ENCODE assay signal across 25 cellular contexts in the genomic region with DNA sequence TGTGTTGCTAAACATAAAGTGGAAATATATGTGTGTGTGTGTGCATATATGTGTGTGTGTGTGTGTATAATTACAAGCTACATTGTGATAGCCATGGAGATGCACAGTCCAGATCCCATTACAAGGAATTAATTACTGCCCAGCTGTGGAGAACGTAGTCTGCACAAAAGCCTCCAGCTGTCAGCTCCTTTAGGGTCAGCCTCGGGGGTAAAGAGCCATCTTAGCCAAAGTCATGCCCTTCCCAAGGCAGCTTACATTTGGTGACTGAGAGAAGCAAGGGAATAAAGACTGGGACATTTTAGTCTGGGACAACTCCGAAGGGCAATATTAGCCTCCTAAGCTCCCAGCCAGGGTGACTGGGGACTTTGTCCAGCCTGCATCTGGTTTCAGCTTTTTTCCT. TPM values are rescaled to one million over a fixed set of nuclear protein-coding genes. Genes with fewer than 3 reads are reported as not detected.
DNase-seq lines count a peak whose midpoint lies in the region; ATAC-seq, FAIRE-seq and TF ChIP-seq lines count a peak whose summit lies in the region.
"Had no signal": no experiment of that assay in that cellular context is flagged by ENCODE, and none has a peak within 500 bp of the region (broad histone marks: within the 10 kb centered on the region; RNA-seq: fewer than 3 reads in every experiment).

No MANE protein-coding gene starts in this region.

- in situ Hi-C loops in GM12878 (cut with MboI): no loop called here

- H3K9me3 ChIP-seq in GM12878 (replicated peaks; ENCODE audit: control insufficient read depth, insufficient read depth, low read length): no peaks in the 10 kb centered on the region; the same call in 2 of the 3 replicates
- H3K9me3 ChIP-seq in smooth muscle cell (replicated peaks; ENCODE audit: low read depth): no peaks in the 10 kb centered on the region
- H3K9me3 ChIP-seq: breast epithelium, lower lobe of right lung, mucosa of descending colon, right atrium auricular region, spleen, upper lobe of left lung had no signal

- H3K79me2 ChIP-seq in GM12878 (ENCODE audit: control insufficient read depth, insufficient read depth, low read length): peaks cover 68% of the 10 kb centered on the region
- H3K79me2 ChIP-seq in smooth muscle cell (ENCODE audit: low read depth): peaks cover 63% of the 10 kb centered on the region

- H3K36me3 ChIP-seq in GM12878 (ENCODE audit: control insufficient read depth in 2 of 2, insufficient read depth in 2 of 2, low read length in 1 of 2): no peaks in the 10 kb centered on the region
- H3K36me3 ChIP-seq in smooth muscle cell (ENCODE audit: low read depth): no peaks in the 10 kb centered on the region
- H3K36me3 ChIP-seq: breast epithelium, lower lobe of right lung, right atrium auricular region, spleen, upper lobe of left lung had no signal

- H3K4me2 ChIP-seq in GM12878 (ENCODE audit: control insufficient read depth, insufficient read depth): peak overlapping the region; percentile 51; the same call in 1 of the 2 replicates
- H3K4me2 ChIP-seq in smooth muscle cell: peak overlapping the region; percentile 4

- TF ChIP-seq CTCF in GM12878 (IDR thresholded peaks at IDR 0.05 in 2 of 3, conservative IDR thresholded peaks at IDR 0.05 in 1 of 3; ENCODE audit: control insufficient read depth in 2 of 3, extremely low read depth in 1 of 3, insufficient read depth in 1 of 3, low read depth in 3 of 3, low read length in 3 of 3) (no peak), smooth muscle cell (IDR thresholded peaks at IDR 0.05; ENCODE audit: borderline replicate concordance, insufficient read depth, poor library complexity, severe bottlenecking) (no peak)

- TF ChIP-seq RAD21 in GM12878 (IDR thresholded peaks at IDR 0.05; ENCODE audit: insufficient read depth, low read depth, low read length): no peak

- 24% methylated on average over 3 of the region's 3 CpGs for WGBS in GM12878 (ENCODE audit: insufficient coverage, insufficient replicate concordance, low lambda C conversion rate, missing lambda C conversion rate)
- WGBS in smooth muscle cell (ENCODE audit: low lambda C conversion rate): 58% methylated on average over 3 of the region's 3 CpGs

- H2AFZ ChIP-seq in GM12878 (ENCODE audit: control insufficient read depth, low read depth, low read length) (no peak overlapping the region), smooth muscle cell (ENCODE audit: low read depth) (no peak overlapping the region)
- H2AFZ ChIP-seq: GM23248 had no signal

- intact Hi-C loops in GM12878 (cut with micrococcal nuclease; ENCODE audit: unreplicated experiment): loop anchor here (1.0 kb wide), 1 partner anchor 21 kb away; no protein-coding TSS in a partner anchor

- BruUV-seq in GM12878 (replicated peaks; lab: Mats Ljungman, UMichigan): no TSS peak

- POLR2A ChIA-PET in GM12878 (lab: Charles Lee): interaction anchor here (1.1 to 8.7 kb wide), 7 partner anchors 10 to 43 kb away, joined by 3 to 165 read pairs (median 5); a partner anchor contains a TSS

- no peaks in the 10 kb centered on the region for H3K27me3 ChIP-seq in GM12878 (replicated peaks in 1 of 2; ENCODE audit: control insufficient read depth in 2 of 2, insufficient read depth in 2 of 2, low read length in 1 of 2)
- H3K27me3 ChIP-seq in smooth muscle cell (ENCODE audit: low read depth): no peaks in the 10 kb centered on the region
- H3K27me3 ChIP-seq: breast epithelium, right atrium auricular region, upper lobe of left lung had no signal

- no peaks in the 10 kb centered on the region for H3F3A ChIP-seq in smooth muscle cell (ENCODE audit: low read depth)

- DNase-seq in NCI-H1417 (lab: John Stamatoyannopoulos, UW) (peak in 2 of 3 experiments; percentile 36 to 66), NCI-H1417 treated with DMSO at 0.1 percent for 48 hours (lab: John Stamatoyannopoulos, UW) (no peak), NCI-H2227 treated with DMSO at 0.1 percent for 48 hours (lab: John Stamatoyannopoulos, UW) (peak; percentile 21), GM12878 (ENCODE audit: low read depth, low spot score) (no peak), smooth muscle cell (lab: John Stamatoyannopoulos, UW; ENCODE audit: unreplicated experiment) (no peak), AG08396 (ENCODE audit: low spot score) (no peak)
- no peak for DNase-seq in activated naive CD4-positive, alpha-beta T cell treated with anti-CD3 and anti-CD28 coated beads, Interleukin-2, amount 50 U/mL, for 16 hours
- DNase-seq: activated CD8-positive, alpha-beta T cell treated with anti-CD3 and anti-CD28 coated beads for 36 hours; CD4-positive, alpha-beta T cell; GM23248; kidney glomerular epithelial cell; lower lobe of right lung; mucosa of descending colon; NCI-H1092; NCI-H2029; spleen; stimulated activated CD4-positive, alpha-beta T cell treated with anti-CD3 and anti-CD28 coated beads, Interleukin-2, amount 100 ng/mL, for 48 hours; upper lobe of left lung had no signal

- FAIRE-seq in GM12878 (lab: Jason Lieb, UNC): no peak

- H3K4me3 ChIP-seq in GM12878 (peak overlapping the region; percentile 76; the same call in 1 of the 2 replicates), smooth muscle cell (no peak overlapping the region)
- H3K4me3 ChIP-seq: breast epithelium, GM23248, lower lobe of right lung, mucosa of descending colon, right atrium auricular region, spleen, upper lobe of left lung had no signal

- no peaks in the 10 kb centered on the region for H3K4me1 ChIP-seq in GM12878 (ENCODE audit: control insufficient read depth, insufficient read depth, low read length)
- peaks cover 47% of the 10 kb centered on the region for H3K4me1 ChIP-seq in smooth muscle cell (ENCODE audit: low read depth)
- H3K4me1 ChIP-seq: breast epithelium, right atrium auricular region had no signal

- RAD21 ChIA-PET in GM12878 (lab: Charles Lee; ENCODE audit: unreplicated experiment): interaction anchor here (0.8 to 6.0 kb wide), 9 partner anchors 9 to 279 kb away, joined by 3 to 176 read pairs (median 5); a partner anchor contains a TSS

- TF ChIP-seq EP300 in GM12878 (IDR thresholded peaks at IDR 0.05; ENCODE audit: borderline replicate concordance in 1 of 2, control insufficient read depth in 1 of 2, low read depth in 2 of 2, low read length in 2 of 2): no peak

- ATAC-seq in GM12878 (peak; percentile 11; the same call in 1 of the 3 replicates), HG03196 (IDR thresholded peaks at IDR 0.05; ENCODE audit: unreplicated experiment) (no peak)
- ATAC-seq: activated CD8-positive, alpha-beta T cell treated with anti-CD3 and anti-CD28 coated beads for 36 hours; activated naive CD4-positive, alpha-beta T cell treated with anti-CD3 and anti-CD28 coated beads, Interleukin-2, amount 50 U/mL, for 72 hours; lower lobe of right lung; mucosa of descending colon; natural killer cell treated with Interleukin-12 subunit alpha and Interleukin-12 subunit beta and Interleukin-15 and Interleukin-18, amount 100 ng/mL, for 72 hours; Panc1 had no signal

- CTCF ChIA-PET in GM12878 (lab: Yijun Ruan, JAX): interaction anchor here (1.0 to 3.0 kb wide), 8 partner anchors 10 to 39 kb away, joined by 3 to 14 read pairs (median 5); a partner anchor contains a TSS

- SMC1A ChIA-PET in GM12878 (lab: Charles Lee; ENCODE audit: uncharacterized antibody, unreplicated experiment): interaction anchor here (0.7 to 6.0 kb wide), 17 partner anchors 10 to 279 kb away, joined by 3 to 199 read pairs (median 6); a partner anchor contains a TSS

- H4K20me1 ChIP-seq in GM12878 (ENCODE audit: control insufficient read depth, insufficient read depth): no peaks in the 10 kb centered on the region
- H4K20me1 ChIP-seq in smooth muscle cell (ENCODE audit: low read depth): peaks cover 13% of the 10 kb centered on the region

- TF ChIP-seq POLR2A in GM12878 (IDR thresholded peaks at IDR 0.05; ENCODE audit: low read depth, low read length): no peak

- H3K9ac ChIP-seq in GM12878 (ENCODE audit: control insufficient read depth, insufficient read depth, low read length): no peak overlapping the region
- no peak overlapping the region for H3K9ac ChIP-seq in smooth muscle cell (ENCODE audit: low read depth)
- H3K9ac ChIP-seq: GM23248 had no signal

- no peak overlapping the region for H3K27ac ChIP-seq in GM12878 (ENCODE audit: control insufficient read depth, insufficient read depth)
- H3K27ac ChIP-seq in smooth muscle cell (ENCODE audit: low read depth): no peak overlapping the region
- H3K27ac ChIP-seq: 22Rv1, breast epithelium, GM23248, lower lobe of right lung, right atrium auricular region, spleen, upper lobe of left lung had no signal

RNA-seq across cellular contexts. Expression of a gene that starts 21.9 kb away (rescaled TPM):
- total RNA-seq in GM12878 (2013; cell fraction: nucleolus; rRNA removed): 610 and 686 TPM in 2 replicates
- 44.7 and 49.6 TPM in 2 replicates for total RNA-seq in GM12878 (2014; rRNA removed)
- 42.5 and 43.9 TPM in 2 replicates for total RNA-seq in GM12878 (2014; rRNA removed; fragmentation: Illumina TruSeq; extraction: Trizol)
- total RNA-seq in GM12878 (2021): 43.8 and 46.8 TPM in 2 replicates
- polyA plus RNA-seq in GM12878 (2011; ENCODE audit: low read depth): 16.3 TPM
- 93.0 and 98.3 TPM in 2 replicates for polyA plus RNA-seq in GM12878 (2011; rRNA removed)
- 63.5 and 91.7 TPM in 2 replicates for polyA plus RNA-seq in GM12878 (2011; cell fraction: cytosol; rRNA removed)
- 90.4 and 116 TPM in 2 replicates for polyA plus RNA-seq in GM12878 (2011; cell fraction: nucleus; rRNA removed)
- polyA plus RNA-seq in GM12878 (2012): 14.9 and 18.9 TPM in 2 replicates
- polyA plus RNA-seq in GM12878 (2014; fragmentation: Illumina TruSeq; extraction: Trizol): 30.0 and 34.0 TPM in 2 replicates
- 10 to 100 TPM; 13.7 to 17.5 TPM for polyA plus RNA-seq in GM12878 (2014; fragmentation: Nextera tagmentation; extraction: Ambion mirVana)
- 26.5 and 30.8 TPM in 2 replicates for polyA plus RNA-seq in GM12878 (2014; rRNA removed)
- 10 to 100 TPM; 41.0 to 45.9 TPM for polyA plus RNA-seq in GM12878 (2016; fragmentation: Nextera tagmentation; extraction: Ambion mirVana)
- 290 and 353 TPM in 2 replicates for polyA minus RNA-seq in GM12878 (2011; rRNA and poly(A)+ RNA removed)
- polyA minus RNA-seq in GM12878 (2011; cell fraction: cytosol; rRNA and poly(A)+ RNA removed): 57.9 and 62.0 TPM in 2 replicates
- 267 and 318 TPM in 2 replicates for polyA minus RNA-seq in GM12878 (2011; cell fraction: nucleus; rRNA and poly(A)+ RNA removed)
- total RNA-seq in smooth muscle cell: 80.3 and 106 TPM in 2 replicates
- 22.3 and 31.0 TPM in 2 replicates for polyA plus RNA-seq in smooth muscle cell

RNA-seq across cellular contexts. Expression of a gene that starts 39.9 kb away (rescaled TPM):
- 73.4 and 76.3 TPM in 2 replicates for total RNA-seq in GM12878 (2013; cell fraction: nucleolus; rRNA removed)
- 29.4 and 38.2 TPM in 2 replicates for total RNA-seq in GM12878 (2014; rRNA removed)
- 46.7 and 47.4 TPM in 2 replicates for total RNA-seq in GM12878 (2014; rRNA removed; fragmentation: Illumina TruSeq; extraction: Trizol)
- 38.4 and 40.7 TPM in 2 replicates for total RNA-seq in GM12878 (2021)
- polyA plus RNA-seq in GM12878 (2011; ENCODE audit: low read depth): 36.8 TPM
- 72.3 and 124 TPM in 2 replicates for polyA plus RNA-seq in GM12878 (2011; rRNA removed)
- 29.1 and 32.0 TPM in 2 replicates for polyA plus RNA-seq in GM12878 (2011; cell fraction: cytosol; rRNA removed)
- polyA plus RNA-seq in GM12878 (2011; cell fraction: nucleus; rRNA removed): 19.6 and 29.5 TPM in 2 replicates
- 34.3 and 48.6 TPM in 2 replicates for polyA plus RNA-seq in GM12878 (2012)
- 36.7 and 57.0 TPM in 2 replicates for polyA plus RNA-seq in GM12878 (2014; fragmentation: Illumina TruSeq; extraction: Trizol)
- polyA plus RNA-seq in GM12878 (2014; fragmentation: Nextera tagmentation; extraction: Ambion mirVana): 10 to 100 TPM; 32.9 to 37.9 TPM
- 26.4 and 34.5 TPM in 2 replicates for polyA plus RNA-seq in GM12878 (2014; rRNA removed)
- 10 to 100 TPM; 17.7 to 20.3 TPM for polyA plus RNA-seq in GM12878 (2016; fragmentation: Nextera tagmentation; extraction: Ambion mirVana)
- polyA minus RNA-seq in GM12878 (2011; rRNA and poly(A)+ RNA removed): 53.1 and 108 TPM in 2 replicates
- 22.1 and 24.3 TPM in 2 replicates for polyA minus RNA-seq in GM12878 (2011; cell fraction: cytosol; rRNA and poly(A)+ RNA removed)
- 33.1 and 36.6 TPM in 2 replicates for polyA minus RNA-seq in GM12878 (2011; cell fraction: nucleus; rRNA and poly(A)+ RNA removed)
- 29.9 and 32.8 TPM in 2 replicates for total RNA-seq in smooth muscle cell
- 16.3 and 21.9 TPM in 2 replicates for polyA plus RNA-seq in smooth muscle cell

Comparison
In these comparisons a context has a peak if more than half of its experiments do, and no peak if none do; other contexts are left out.
1. DNase-seq: peak in NCI-H1417 (2 of 3) and NCI-H2227 treated with DMSO at 0.1 percent for 48 hours (single experiment); none in NCI-H1417 treated with DMSO at 0.1 percent for 48 hours (single experiment), GM12878 (single experiment), smooth muscle cell (single experiment), AG08396 (single experiment) and activated naive CD4-positive, alpha-beta T cell treated with anti-CD3 and anti-CD28 coated beads, Interleukin-2, amount 50 U/mL, for 16 hours (single experiment).